Comparison of ENCODE assay signal across 29 cellular contexts in genomic region chr13:101977475-101977874, GRCh38.
DNase-seq lines count a peak whose midpoint lies in the region; ATAC-seq and TF ChIP-seq lines count a peak whose summit lies in the region.
"Had no signal": no experiment of that assay in that cellular context is flagged by ENCODE, and none has a peak within 500 bp of the region (broad histone marks: within the 10 kb centered on the region; RNA-seq: fewer than 3 reads in every experiment).

No MANE protein-coding gene starts in this region.

- H3K27ac Mint-ChIP-seq in stimulated activated effector memory CD8-positive, alpha-beta T cell treated with anti-CD3 and anti-CD28 coated beads, Interleukin-12 subunit alpha, Interleukin-12 subunit beta, amount 100 ng/mL, for 72 hours: no peak overlapping the region
- H3K27ac Mint-ChIP-seq: CD8-positive, alpha-beta T cell; effector memory CD8-positive, alpha-beta T cell; natural killer cell; T-cell had no signal

- in situ Hi-C loops in G401 (cut with HindIII; ENCODE audit: low sequenced_read_pairs): no loop called here

- DNase-seq in G401 (ENCODE audit: low spot score) (peak; percentile 95), NCI-H1092 (lab: John Stamatoyannopoulos, UW) (peak; percentile 26), NCI-H446 treated with DMSO at 0.1 percent for 48 hours (lab: John Stamatoyannopoulos, UW) (peak; percentile 59), fibroblast of mammary gland (ENCODE audit: low read depth) (peak; percentile 12), mucosa of gallbladder (ENCODE audit: low spot score) (no peak)
- DNase-seq in stimulated activated effector memory CD8-positive, alpha-beta T cell treated with anti-CD3 and anti-CD28 coated beads, Interleukin-12 subunit alpha, Interleukin-12 subunit beta, amount 100 ng/mL, for 72 hours (ENCODE audit: low spot score in 2 of 2): no peak
- DNase-seq: activated CD8-positive, alpha-beta memory T cell treated with anti-CD3 and anti-CD28 coated beads for 24 hours; activated T-cell treated with anti-CD3 and anti-CD28 coated beads, Interleukin-2, amount 50 U/mL, for 4 hours; CD8-positive, alpha-beta T cell; colonic mucosa; effector memory CD8-positive, alpha-beta T cell; GF-D8; GM23248; hypothalamus; IMR-90; midbrain; natural killer cell; NCI-H1436 treated with DMSO at 0.1 percent for 48 hours; NCI-H226; PC-3; retina; stimulated activated CD4-positive, alpha-beta T cell treated with anti-CD3 and anti-CD28 coated beads, Interleukin-4, amount 100 ng/mL, for 4 hours; stimulated activated naive CD4-positive, alpha-beta T cell treated with Interleukin-2 at 50 U/mL for 16 hours; T-cell had no signal

- H3K4me1 Mint-ChIP-seq in stimulated activated effector memory CD8-positive, alpha-beta T cell treated with anti-CD3 and anti-CD28 coated beads, Interleukin-12 subunit alpha, Interleukin-12 subunit beta, amount 100 ng/mL, for 72 hours: no peaks in the 10 kb centered on the region
- H3K4me1 Mint-ChIP-seq: natural killer cell, T-cell had no signal

- no peak overlapping the region for H3K4me3 ChIP-seq in fibroblast of mammary gland (ENCODE audit: control insufficient read depth, low read depth, low read length)
- H3K4me3 ChIP-seq: colonic mucosa, gastroesophageal sphincter, GM23248, thoracic aorta had no signal

- H3K4me3 Mint-ChIP-seq in stimulated activated effector memory CD8-positive, alpha-beta T cell treated with anti-CD3 and anti-CD28 coated beads, Interleukin-12 subunit alpha, Interleukin-12 subunit beta, amount 100 ng/mL, for 72 hours: no peak overlapping the region
- H3K4me3 Mint-ChIP-seq: activated T-cell treated with anti-CD3 and anti-CD28 coated beads, Interleukin-2, amount 50 U/mL, for 4 hours; brain; CD8-positive, alpha-beta T cell; effector memory CD8-positive, alpha-beta T cell; natural killer cell; T-cell had no signal

- no peaks in the 10 kb centered on the region for H3K9me3 Mint-ChIP-seq in stimulated activated effector memory CD8-positive, alpha-beta T cell treated with anti-CD3 and anti-CD28 coated beads, Interleukin-12 subunit alpha, Interleukin-12 subunit beta, amount 100 ng/mL, for 72 hours
- H3K9me3 Mint-ChIP-seq: activated T-cell treated with anti-CD3 and anti-CD28 coated beads, Interleukin-2, amount 50 U/mL, for 4 hours; brain; CD8-positive, alpha-beta T cell; effector memory CD8-positive, alpha-beta T cell had no signal

- no peaks in the 10 kb centered on the region for H3K36me3 Mint-ChIP-seq in stimulated activated effector memory CD8-positive, alpha-beta T cell treated with anti-CD3 and anti-CD28 coated beads, Interleukin-12 subunit alpha, Interleukin-12 subunit beta, amount 100 ng/mL, for 72 hours
- H3K36me3 Mint-ChIP-seq: brain; CD8-positive, alpha-beta T cell; natural killer cell; T-cell had no signal

- ATAC-seq in HG02970 (IDR thresholded peaks at IDR 0.05; ENCODE audit: low FRiP score, unreplicated experiment): no peak
- ATAC-seq in stimulated activated effector memory CD8-positive, alpha-beta T cell treated with anti-CD3 and anti-CD28 coated beads, Interleukin-12 subunit alpha, Interleukin-12 subunit beta, amount 100 ng/mL, for 72 hours: no peak
- ATAC-seq: activated T-cell treated with anti-CD3 and anti-CD28 coated beads, Interleukin-2, amount 50 U/mL, for 4 hours; CD8-positive, alpha-beta T cell; effector memory CD8-positive, alpha-beta T cell; esophagus mucosa; gastroesophageal sphincter; natural killer cell; PC-3; T-cell had no signal

- no peak for TF ChIP-seq CTCF in fibroblast of mammary gland (conservative IDR thresholded peaks at IDR 0.05; ENCODE audit: control insufficient read depth, insufficient read depth, low read depth, low read length)

Comparison
In these comparisons a context has a peak if more than half of its experiments do, and no peak if none do; other contexts are left out.
1. DNase-seq: peak in G401 (single experiment), NCI-H1092 (single experiment), NCI-H446 treated with DMSO at 0.1 percent for 48 hours (single experiment) and fibroblast of mammary gland (single experiment); none in mucosa of gallbladder (single experiment) and stimulated activated effector memory CD8-positive, alpha-beta T cell treated with anti-CD3 and anti-CD28 coated beads, Interleukin-12 subunit alpha, Interleukin-12 subunit beta, amount 100 ng/mL, for 72 hours (0 of 2).